Comparison of ENCODE assay signal across 9 cellular contexts in genomic region chr19:6963937-6964336, GRCh38. TPM values are rescaled to one million over a fixed set of nuclear protein-coding genes. Genes with fewer than 3 reads are reported as not detected.
DNase-seq lines count a peak whose midpoint lies in the region; ATAC-seq and TF ChIP-seq lines count a peak whose summit lies in the region.
"Had no signal": no experiment of that assay in that cellular context is flagged by ENCODE, and none has a peak within 500 bp of the region (broad histone marks: within the 10 kb centered on the region; RNA-seq: fewer than 3 reads in every experiment).

No MANE protein-coding gene starts in this region.

- DNase-seq in GM10248 (ENCODE audit: extremely low spot score) = no peak
- no peak for DNase-seq in PC-9
- DNase-seq in activated naive CD4-positive, alpha-beta T cell treated with anti-CD3 and anti-CD28 coated beads, Interleukin-2, amount 10 ng/mL, durations not matched to agents 7 days and 5 days = peak; percentile 58
- peak in 2 of 3 donors; percentile 41 to 55 for DNase-seq in stimulated activated CD4-positive, alpha-beta T cell treated with anti-CD3 and anti-CD28 coated beads, Interleukin-12 subunit alpha, Interleukin-12 subunit beta, amount 100 ng/mL, for 48 hours (ENCODE audit: low read depth in 2 of 3, low spot score in 1 of 3)
- DNase-seq in COLO668 (lab: John Stamatoyannopoulos, UW; ENCODE audit: unreplicated experiment) = no peak
- no peak for DNase-seq in NCI-H1694 treated with DMSO at 0.1 percent for 48 hours (lab: John Stamatoyannopoulos, UW)
- DNase-seq in SKM-1 (lab: John Stamatoyannopoulos, UW; ENCODE audit: unreplicated experiment) = no peak
- DNase-seq: NCI-H146 had no signal

- H3K4me2 ChIP-seq in PC-9 = no peak overlapping the region

- H3K27ac ChIP-seq in PC-9 = no peak overlapping the region

- no peaks in the 10 kb centered on the region for H3K9me2 ChIP-seq in PC-9 (ENCODE audit: insufficient read depth)

- H3K4me1 Mint-ChIP-seq in activated naive CD4-positive, alpha-beta T cell treated with anti-CD3 and anti-CD28 coated beads, Interleukin-2, amount 10 ng/mL, durations not matched to agents 7 days and 5 days = no peaks in the 10 kb centered on the region

- H3K27me3 ChIP-seq in PC-9 (ENCODE audit: insufficient read depth, low read depth) = peaks cover 35% of the 10 kb centered on the region

- no TSS peak for BruUV-seq in PC-9 (replicated peaks; lab: Mats Ljungman, UMichigan)

- H3K36me3 ChIP-seq in PC-9 (ENCODE audit: low read depth) = no peaks in the 10 kb centered on the region

- intact Hi-C loops in PC-9 (cut with micrococcal nuclease; ENCODE audit: unreplicated experiment) = no loop called here

- H3K36me3 Mint-ChIP-seq in activated naive CD4-positive, alpha-beta T cell treated with anti-CD3 and anti-CD28 coated beads, Interleukin-2, amount 10 ng/mL, durations not matched to agents 7 days and 5 days = no peaks in the 10 kb centered on the region

- H3K79me2 ChIP-seq in PC-9 (ENCODE audit: low read depth) = no peaks in the 10 kb centered on the region

- no peaks in the 10 kb centered on the region for H3K9me3 ChIP-seq in PC-9 (ENCODE audit: insufficient read depth, low read depth)

- POLR2A ChIA-PET in GM10248 (lab: Yijun Ruan, JAX) (no interaction called here), PC-9 (lab: Charles Lee; ENCODE audit: unreplicated experiment) (no interaction called here)

- H2AFZ ChIP-seq in PC-9 = no peak overlapping the region

- H3K27ac Mint-ChIP-seq in activated naive CD4-positive, alpha-beta T cell treated with anti-CD3 and anti-CD28 coated beads, Interleukin-2, amount 10 ng/mL, durations not matched to agents 7 days and 5 days = no peak overlapping the region

- no peaks in the 10 kb centered on the region for H3K4me1 ChIP-seq in PC-9 (replicated peaks; ENCODE audit: insufficient read depth)

- no peak overlapping the region for H3K4me3 Mint-ChIP-seq in activated naive CD4-positive, alpha-beta T cell treated with anti-CD3 and anti-CD28 coated beads, Interleukin-2, amount 10 ng/mL, durations not matched to agents 7 days and 5 days

- ATAC-seq in HG02759 (IDR thresholded peaks at IDR 0.05; ENCODE audit: unreplicated experiment) = no peak

- no peaks in the 10 kb centered on the region for H4K20me1 ChIP-seq in PC-9 (ENCODE audit: insufficient read depth)

- H3F3A ChIP-seq in PC-9 (ENCODE audit: insufficient read depth, low read depth) = no peaks in the 10 kb centered on the region

- TF ChIP-seq CTCF in GM10248 (IDR thresholded peaks at IDR 0.05; ENCODE audit: control extremely low read depth, extremely low read depth, low read depth, missing control alignments) (peak; percentile 43), PC-9 (conservative IDR thresholded peaks at IDR 0.05) (peak; percentile 58)

- H3K4me3 ChIP-seq in PC-9 = no peak overlapping the region

- H3K27me3 Mint-ChIP-seq in activated naive CD4-positive, alpha-beta T cell treated with anti-CD3 and anti-CD28 coated beads, Interleukin-2, amount 10 ng/mL, durations not matched to agents 7 days and 5 days = peaks cover 5% of the 10 kb centered on the region

- CTCF ChIA-PET in GM10248 (lab: Yijun Ruan, JAX) (interaction anchor here (0.6 to 1.5 kb wide), 9 partner anchors 9 to 364 kb away, joined by 3 to 5 read pairs (median 3); no protein-coding TSS in a partner anchor), PC-9 (lab: Charles Lee) (interaction anchor here (0.5 kb wide), 1 partner anchor 121 kb away, joined by 4 read pairs; no protein-coding TSS in a partner anchor)
- CTCF ChIA-PET in activated naive CD4-positive, alpha-beta T cell treated with anti-CD3 and anti-CD28 coated beads, Interleukin-2, amount 10 ng/mL, durations not matched to agents 7 days and 5 days (lab: Charles Lee) = interaction anchor here (0.6 to 1.5 kb wide), 5 partner anchors 11 to 745 kb away, joined by 3 to 5 read pairs (median 4); no protein-coding TSS in a partner anchor

- peaks cover 3% of the 10 kb centered on the region for H3K9me3 Mint-ChIP-seq in activated naive CD4-positive, alpha-beta T cell treated with anti-CD3 and anti-CD28 coated beads, Interleukin-2, amount 10 ng/mL, durations not matched to agents 7 days and 5 days

RNA-seq across cellular contexts. Expression of gene MBD3L2B, which starts 57.3 kb away (rescaled TPM):
- total RNA-seq in PC-9 (2021) = not detected in 2 replicates

Comparison
In these comparisons a context has a peak if more than half of its experiments do, and no peak if none do; other contexts are left out.
1. DNase-seq: peak in activated naive CD4-positive, alpha-beta T cell treated with anti-CD3 and anti-CD28 coated beads, Interleukin-2, amount 10 ng/mL, durations not matched to agents 7 days and 5 days (single experiment) and stimulated activated CD4-positive, alpha-beta T cell treated with anti-CD3 and anti-CD28 coated beads, Interleukin-12 subunit alpha, Interleukin-12 subunit beta, amount 100 ng/mL, for 48 hours (2 of 3); none in GM10248 (single experiment), PC-9 (0 of 2), COLO668 (single experiment), NCI-H1694 treated with DMSO at 0.1 percent for 48 hours (single experiment) and SKM-1 (single experiment).